Comparison of ENCODE assay signal across 13 cellular contexts in the genomic region with DNA sequence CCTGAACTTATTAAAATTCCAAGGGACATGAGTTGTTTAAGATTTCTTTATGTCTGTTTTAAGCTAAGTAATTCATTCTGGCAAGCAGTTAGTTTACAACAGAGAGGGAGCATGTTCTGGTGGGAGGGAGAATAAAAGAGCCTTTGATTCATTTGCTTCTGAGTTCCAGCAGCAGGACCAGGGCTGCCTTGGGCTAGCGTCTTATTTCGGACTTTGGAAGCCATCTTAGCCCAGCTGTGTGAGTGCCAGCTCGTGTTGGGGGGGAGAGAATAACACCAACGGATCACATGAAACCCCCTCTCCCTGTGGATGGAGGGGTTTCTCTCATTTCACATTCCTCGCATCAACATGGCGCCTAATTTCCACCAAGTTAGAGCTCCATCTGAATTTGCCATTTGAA. TPM values are rescaled to one million over a fixed set of nuclear protein-coding genes. Genes with fewer than 3 reads are reported as not detected.
DNase-seq lines count a peak whose midpoint lies in the region; ATAC-seq, FAIRE-seq and TF ChIP-seq lines count a peak whose summit lies in the region.
"Had no signal": no experiment of that assay in that cellular context is flagged by ENCODE, and none has a peak within 500 bp of the region (broad histone marks: within the 10 kb centered on the region; RNA-seq: fewer than 3 reads in every experiment).

No MANE protein-coding gene starts in this region.

- H3K36me3 ChIP-seq in breast epithelium (no peaks in the 10 kb centered on the region), keratinocyte (ENCODE audit: control insufficient read depth in 2 of 2, extremely low read depth in 1 of 2, insufficient read depth in 2 of 2, low read length in 2 of 2) (peaks cover 0 to 4% of the 10 kb centered on the region in 2 experiments)

- H3K27me3 ChIP-seq in breast epithelium (no peaks in the 10 kb centered on the region), keratinocyte (ENCODE audit: control insufficient read depth, extremely low read depth, insufficient read depth, low read length) (no peaks in the 10 kb centered on the region)

- ATAC-seq in HG03565 (IDR thresholded peaks at IDR 0.05; ENCODE audit: unreplicated experiment) = no peak

- H2AFZ ChIP-seq in keratinocyte (ENCODE audit: control insufficient read depth, low read length) = no peak overlapping the region

- H3K79me2 ChIP-seq in keratinocyte (ENCODE audit: control insufficient read depth, insufficient read depth, low read length) = peaks cover 46% of the 10 kb centered on the region

- H3K4me3 ChIP-seq in breast epithelium = peak overlapping the region in 2 of 3 donors; percentile 4 to 23
- H3K4me3 ChIP-seq in keratinocyte (ENCODE audit: control insufficient read depth in 2 of 3, extremely low read depth in 1 of 3, insufficient read depth in 2 of 3, low read depth in 1 of 3, low read length in 3 of 3) = no peak overlapping the region

- FAIRE-seq in GM12891 (lab: Jason Lieb, UNC) (peak; percentile 41), keratinocyte (lab: Jason Lieb, UNC) (peak; percentile 5)
- FAIRE-seq: TTC549 had no signal

- DNase-seq in GM12891 (ENCODE audit: insufficient read length, low spot score) (no peak), breast epithelium (ENCODE audit: low spot score in 2 of 2) (peak in 1 of 2 donors; percentile 44), keratinocyte (ENCODE audit: low read depth, low spot score) (no peak), renal cortical epithelial cell (ENCODE audit: low read depth) (peak; percentile 46), NCI-H446 (lab: John Stamatoyannopoulos, UW) (no peak)
- no peak for DNase-seq in stimulated activated naive CD4-positive, alpha-beta T cell (lab: John Stamatoyannopoulos, UW)
- DNase-seq in activated CD8-positive, alpha-beta memory T cell treated with anti-CD3 and anti-CD28 coated beads for 24 hours = no peak
- DNase-seq: activated CD4-positive, alpha-beta memory T cell treated with anti-CD3 and anti-CD28 coated beads for 36 hours; GDM1; retina; stimulated activated CD4-positive, alpha-beta T cell treated with anti-CD3 and anti-CD28 coated beads, Interleukin-4, amount 100 ng/mL, for 1 hour had no signal

- H3K9ac ChIP-seq in keratinocyte (ENCODE audit: control insufficient read depth, extremely low read depth, insufficient read depth, low read length) = no peak overlapping the region

- no peak overlapping the region for H3K4me2 ChIP-seq in keratinocyte (ENCODE audit: control insufficient read depth, extremely low read depth, insufficient read depth, low read depth, low read length)

- H3K27ac ChIP-seq in breast epithelium = peak overlapping the region in 1 of 2 donors; percentile 84
- H3K27ac ChIP-seq in keratinocyte (ENCODE audit: control insufficient read depth, insufficient read depth, low read length) = no peak overlapping the region

- no peaks in the 10 kb centered on the region for H4K20me1 ChIP-seq in keratinocyte (ENCODE audit: control insufficient read depth, extremely low read depth, insufficient read depth, low read length)

- dilution Hi-C loops in keratinocyte (cut with MboI; ENCODE audit: extremely low pct_ligation_motif_present, low sequenced_read_pairs) = no loop called here

- H3K4me1 ChIP-seq in breast epithelium (peaks cover 0 to 12% of the 10 kb centered on the region in 2 donors), keratinocyte (ENCODE audit: control insufficient read depth, extremely low read depth, insufficient read depth, low read length) (peaks cover 28% of the 10 kb centered on the region)

- H3K9me1 ChIP-seq in keratinocyte (ENCODE audit: control insufficient read depth, extremely low read depth, insufficient read depth, low read length) = no peaks in the 10 kb centered on the region

- H3K9me3 ChIP-seq in breast epithelium = no peaks in the 10 kb centered on the region
- no peaks in the 10 kb centered on the region for H3K9me3 ChIP-seq in keratinocyte (ENCODE audit: control insufficient read depth, low read depth, low read length)

- intact Hi-C loops in breast epithelium (cut with DNase I; ENCODE audit: low total_unique reads) = no loop called here

- TF ChIP-seq POLR2A in GM12891 (IDR thresholded peaks at IDR 0.05; ENCODE audit: low read depth, low read length) = no peak
- TF ChIP-seq POLR2A in breast epithelium (IDR thresholded peaks at IDR 0.05) = no peak

- TF ChIP-seq CTCF in breast epithelium (IDR thresholded peaks at IDR 0.05) (no peak), keratinocyte (optimal IDR thresholded peaks at IDR 0.05 in 1 of 3, IDR thresholded peaks at IDR 0.05 in 1 of 3, conservative IDR thresholded peaks at IDR 0.05 in 1 of 3; ENCODE audit: extremely low read depth in 1 of 3, insufficient read depth in 2 of 3, low read length in 3 of 3) (no peak)

TF ChIP-seq in GM12891, 5 proteins besides CTCF, POLR2A, EP300 and RAD21:
- TF ChIP-seq PAX5 (IDR thresholded peaks at IDR 0.05; ENCODE audit: insufficient read depth, low read length, severe bottlenecking) (no peak), TAF1 (IDR thresholded peaks at IDR 0.05; ENCODE audit: low read depth, low read length) (no peak), POLR2AphosphoS5 (IDR thresholded peaks at IDR 0.05; ENCODE audit: low read depth, low read length) (no peak), SPI1 (IDR thresholded peaks at IDR 0.05; ENCODE audit: low read depth, low read length) (no peak), POU2F2 (IDR thresholded peaks at IDR 0.05; ENCODE audit: low read depth, low read length) (no peak)

RNA-seq across cellular contexts. Expression of a gene that starts 7.3 kb away (rescaled TPM):
- 1.5 TPM for polyA plus RNA-seq in GM12891 (2012; ENCODE audit: low read depth, missing spikeins)
- total RNA-seq in breast epithelium = 10 to 100 TPM; 24.8 to 67.5 (median 38.7) TPM
- polyA plus RNA-seq in keratinocyte = 10.0 to 11.0 TPM (median 10.1 TPM) in 3 replicates
- 25.5 TPM for polyA plus RNA-seq in keratinocyte (2011; ENCODE audit: low read depth)
- 4.4 and 9.5 TPM in 2 replicates for polyA plus RNA-seq in keratinocyte (2011; cell fraction: cytosol; rRNA removed)
- polyA plus RNA-seq in keratinocyte (2011; cell fraction: nucleus; rRNA removed) = 17.9 and 22.6 TPM in 2 replicates
- 5.8 and 13.5 TPM in 2 replicates for polyA plus RNA-seq in keratinocyte (2012; ENCODE audit: low replicate concordance)
- polyA minus RNA-seq in keratinocyte = 8.4 to 28.2 TPM (median 17.5 TPM) in 3 replicates
- polyA minus RNA-seq in keratinocyte (2011; cell fraction: cytosol; rRNA and poly(A)+ RNA removed) = 9.4 TPM
- 21.0 and 38.9 TPM in 2 replicates for polyA minus RNA-seq in keratinocyte (2011; cell fraction: nucleus; rRNA and poly(A)+ RNA removed)
- total RNA-seq in renal cortical epithelial cell = 12.0 and 13.2 TPM in 2 replicates

Comparison
In these comparisons a context has a peak if more than half of its experiments do, and no peak if none do; other contexts are left out.
1. H3K4me3 ChIP-seq: peak in breast epithelium (2 of 3); none in keratinocyte (0 of 3).